11 cellular contexts compared by ENCODE assay signal in genomic region chr15:72532991-72533601, GRCh38. TPM values are rescaled to one million over a fixed set of nuclear protein-coding genes. Genes with fewer than 3 reads are reported as not detected.
DNase-seq lines count a peak whose midpoint lies in the region; ATAC-seq and TF ChIP-seq lines count a peak whose summit lies in the region.
"Had no signal": no experiment of that assay in that cellular context is flagged by ENCODE, and none has a peak within 500 bp of the region (broad histone marks: within the 10 kb centered on the region; RNA-seq: fewer than 3 reads in every experiment).

No MANE protein-coding gene starts in this region.

- H2AFZ ChIP-seq in OCI-LY3 (ENCODE audit: low read depth, low read length) = no peak overlapping the region
- no peak overlapping the region for H2AFZ ChIP-seq in smooth muscle cell (ENCODE audit: low read depth)

- no peaks in the 10 kb centered on the region for H3F3A ChIP-seq in smooth muscle cell (ENCODE audit: low read depth)

- no peak for ATAC-seq in stimulated activated naive B cell treated with anti-CD40 and anti-IgM and Interleukin-4, amounts not matched to agents 10 μg/mL and 1 μg/mL and 100 μg/mL, for 72 hours (replicated peaks)

- H3K9ac ChIP-seq in OCI-LY3 (ENCODE audit: low read length) (no peak overlapping the region), endodermal cell (ENCODE audit: extremely low read depth, low read length, poor library complexity, severe bottlenecking) (no peak overlapping the region), smooth muscle cell (ENCODE audit: low read depth) (no peak overlapping the region)

- H3K4me2 ChIP-seq in OCI-LY3 (ENCODE audit: low read length) (no peak overlapping the region), smooth muscle cell (no peak overlapping the region)

- TF ChIP-seq CTCF in OCI-LY3 (IDR thresholded peaks at IDR 0.05; ENCODE audit: low read depth, low read length) = peak; percentile 61
- TF ChIP-seq CTCF in endodermal cell (conservative IDR thresholded peaks at IDR 0.05) = peak; percentile 77
- peak; percentile 6 for TF ChIP-seq CTCF in smooth muscle cell (IDR thresholded peaks at IDR 0.05; ENCODE audit: borderline replicate concordance, insufficient read depth, poor library complexity, severe bottlenecking)

- peaks cover 66% of the 10 kb centered on the region for H3K79me2 ChIP-seq in OCI-LY3 (ENCODE audit: low read length)
- H3K79me2 ChIP-seq in smooth muscle cell (ENCODE audit: low read depth) = peaks cover 95% of the 10 kb centered on the region

- H3K4me3 ChIP-seq in OCI-LY3 (ENCODE audit: low read length) (no peak overlapping the region), endodermal cell (ENCODE audit: low read length) (no peak overlapping the region), smooth muscle cell (no peak overlapping the region)

- H3K27me3 Mint-ChIP-seq in endodermal cell (ENCODE audit: insufficient read depth) = no peaks in the 10 kb centered on the region
- H3K27me3 Mint-ChIP-seq in stimulated activated naive B cell treated with anti-CD40 and anti-IgM and Interleukin-4, amounts not matched to agents 10 μg/mL and 1 μg/mL and 100 μg/mL, for 72 hours = no peaks in the 10 kb centered on the region

- H3K36me3 ChIP-seq in OCI-LY3 (replicated peaks; ENCODE audit: low read depth, low read length) (peaks cover 14% of the 10 kb centered on the region), endodermal cell (ENCODE audit: control insufficient read depth, insufficient read depth, low read length) (peaks cover 26% of the 10 kb centered on the region), smooth muscle cell (ENCODE audit: low read depth) (no peaks in the 10 kb centered on the region)

- no peak overlapping the region for H3K4me3 Mint-ChIP-seq in endodermal cell
- no peak overlapping the region for H3K4me3 Mint-ChIP-seq in stimulated activated naive B cell treated with anti-CD40 and anti-IgM and Interleukin-4, amounts not matched to agents 10 μg/mL and 1 μg/mL and 100 μg/mL, for 72 hours

- H4K20me1 ChIP-seq in OCI-LY3 (ENCODE audit: insufficient read depth, low read length) (peaks cover 31% of the 10 kb centered on the region), smooth muscle cell (ENCODE audit: low read depth) (peaks cover 98% of the 10 kb centered on the region)

- H3K27ac ChIP-seq in OCI-LY3 (ENCODE audit: low read length) (no peak overlapping the region), endodermal cell (ENCODE audit: low read depth, low read length) (no peak overlapping the region), smooth muscle cell (ENCODE audit: low read depth) (no peak overlapping the region)

- H3K27me3 ChIP-seq in OCI-LY3 (ENCODE audit: low read depth, low read length) = no peaks in the 10 kb centered on the region
- no peaks in the 10 kb centered on the region for H3K27me3 ChIP-seq in endodermal cell (ENCODE audit: control insufficient read depth, insufficient read depth, low read length, poor library complexity, severe bottlenecking)
- H3K27me3 ChIP-seq in smooth muscle cell (ENCODE audit: low read depth) = no peaks in the 10 kb centered on the region

- H3K4me1 Mint-ChIP-seq in endodermal cell = no peaks in the 10 kb centered on the region
- peaks cover 12 to 17% of the 10 kb centered on the region in 2 donors for H3K4me1 Mint-ChIP-seq in stimulated activated naive B cell treated with anti-CD40 and anti-IgM and Interleukin-4, amounts not matched to agents 10 μg/mL and 1 μg/mL and 100 μg/mL, for 72 hours

- 95 to 97% methylated on average over 3 to 4 of the region's 5 CpGs for WGBS in endodermal cell (ENCODE audit: insufficient coverage in 1 of 2, insufficient read length in 1 of 2), 2 experiments
- WGBS in smooth muscle cell (ENCODE audit: low lambda C conversion rate) = 98% methylated on average over 5 of the region's 5 CpGs

- peak overlapping the region; percentile 39 for H3K27ac Mint-ChIP-seq in endodermal cell
- no peak overlapping the region for H3K27ac Mint-ChIP-seq in stimulated activated naive B cell treated with anti-CD40 and anti-IgM and Interleukin-4, amounts not matched to agents 10 μg/mL and 1 μg/mL and 100 μg/mL, for 72 hours

- DNase-seq in activated naive CD4-positive, alpha-beta T cell treated with Interleukin-2 at 50 U/mL for 16 hours = peak; percentile 10
- no peak for DNase-seq in activated naive CD4-positive, alpha-beta T cell treated with anti-CD3 and anti-CD28 coated beads, Interleukin-2, amount 50 U/mL, for 16 hours
- DNase-seq in endodermal cell (peak; percentile 68), smooth muscle cell (lab: John Stamatoyannopoulos, UW; ENCODE audit: unreplicated experiment) (no peak), NCI-H1436 (lab: John Stamatoyannopoulos, UW) (no peak), pons (ENCODE audit: low spot score) (no peak)
- DNase-seq in stimulated activated naive B cell treated with anti-CD40 and anti-IgM and Interleukin-4, amounts not matched to agents 10 μg/mL and 1 μg/mL and 100 μg/mL, for 72 hours = no peak
- DNase-seq: DMS153, HCEC 1CT, NCI-H2227 treated with DMSO at 0.1 percent for 48 hours had no signal

- H3K4me1 ChIP-seq in OCI-LY3 (ENCODE audit: low read length) (no peaks in the 10 kb centered on the region), endodermal cell (ENCODE audit: control insufficient read depth, insufficient read depth, low read length) (no peaks in the 10 kb centered on the region), smooth muscle cell (ENCODE audit: low read depth) (peaks cover 7% of the 10 kb centered on the region)

- no peaks in the 10 kb centered on the region for H3K9me3 Mint-ChIP-seq in endodermal cell
- no peaks in the 10 kb centered on the region for H3K9me3 Mint-ChIP-seq in stimulated activated naive B cell treated with anti-CD40 and anti-IgM and Interleukin-4, amounts not matched to agents 10 μg/mL and 1 μg/mL and 100 μg/mL, for 72 hours

- H3K9me3 ChIP-seq in OCI-LY3 (ENCODE audit: insufficient read depth, low read length) (no peaks in the 10 kb centered on the region), endodermal cell (ENCODE audit: control insufficient read depth, low read length) (no peaks in the 10 kb centered on the region), smooth muscle cell (replicated peaks; ENCODE audit: low read depth) (no peaks in the 10 kb centered on the region)

- H3K36me3 Mint-ChIP-seq in endodermal cell (ENCODE audit: low read depth) = peaks cover 12% of the 10 kb centered on the region
- peaks cover 2 to 12% of the 10 kb centered on the region in 2 donors for H3K36me3 Mint-ChIP-seq in stimulated activated naive B cell treated with anti-CD40 and anti-IgM and Interleukin-4, amounts not matched to agents 10 μg/mL and 1 μg/mL and 100 μg/mL, for 72 hours

RNA-seq across cellular contexts. Expression of gene ARIH1, which starts 59.0 kb away (rescaled TPM):
- total RNA-seq in endodermal cell = 100 to 1,000 TPM; 183 to 238 TPM
- polyA plus RNA-seq in endodermal cell (2013, experiment 1 of 2) = 108 TPM
- polyA plus RNA-seq in endodermal cell (2013, experiment 2 of 2) = 99.0 TPM
- 54.3 and 70.5 TPM in 2 replicates for total RNA-seq in smooth muscle cell
- 78.1 and 96.3 TPM in 2 replicates for polyA plus RNA-seq in smooth muscle cell

Comparison
In these comparisons a context has a peak if more than half of its experiments do, and no peak if none do; other contexts are left out.
1. DNase-seq: peak in activated naive CD4-positive, alpha-beta T cell treated with Interleukin-2 at 50 U/mL for 16 hours (single experiment) and endodermal cell (single experiment); none in activated naive CD4-positive, alpha-beta T cell treated with anti-CD3 and anti-CD28 coated beads, Interleukin-2, amount 50 U/mL, for 16 hours (single experiment), smooth muscle cell (single experiment), stimulated activated naive B cell treated with anti-CD40 and anti-IgM and Interleukin-4, amounts not matched to agents 10 μg/mL and 1 μg/mL and 100 μg/mL, for 72 hours (single experiment), NCI-H1436 (single experiment) and pons (single experiment).
2. CTCF ChIP-seq: peak in every context shown above with its lines; median percentile 77 in endodermal cell; 61 in OCI-LY3; 6 in smooth muscle cell.